Comparison of ENCODE assay signal across 9 cellular contexts in the genomic region with DNA sequence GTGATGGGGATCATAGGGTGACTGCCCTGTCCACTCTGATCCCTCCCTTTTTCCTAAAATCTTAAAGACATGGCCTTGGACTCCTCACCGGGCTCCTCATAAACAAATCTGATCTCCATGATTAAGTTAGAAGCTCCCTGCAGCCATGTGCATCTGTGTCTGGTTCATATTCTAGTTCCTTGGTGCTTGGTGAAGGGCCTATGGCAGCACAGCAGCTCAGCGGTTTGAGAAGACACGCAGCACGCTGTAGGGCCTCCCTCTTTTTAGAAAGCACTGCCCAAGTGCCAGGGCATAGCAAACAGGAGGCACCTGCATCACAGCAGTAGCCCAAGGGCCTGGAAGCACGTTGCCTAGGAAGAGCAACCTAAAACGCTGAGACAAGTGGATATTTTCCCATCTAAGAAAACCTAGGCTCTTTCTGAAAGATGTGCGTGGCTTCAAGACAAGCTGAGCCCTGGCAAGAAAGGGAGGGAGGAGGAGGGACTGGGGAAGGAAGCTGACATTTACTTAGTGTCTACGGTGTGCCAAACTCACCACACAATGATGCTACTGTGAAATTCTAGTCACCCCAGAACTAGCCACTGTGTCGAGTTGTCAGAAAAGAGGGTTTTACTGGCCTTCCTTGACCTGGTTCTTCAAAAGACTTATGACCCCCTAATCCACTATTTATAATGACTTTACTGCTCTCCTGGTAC. TPM values are rescaled to one million over a fixed set of nuclear protein-coding genes. Genes with fewer than 3 reads are reported as not detected.
DNase-seq lines count a peak whose midpoint lies in the region; ATAC-seq, FAIRE-seq and TF ChIP-seq lines count a peak whose summit lies in the region.
"Had no signal": no experiment of that assay in that cellular context is flagged by ENCODE, and none has a peak within 500 bp of the region (broad histone marks: within the 10 kb centered on the region; RNA-seq: fewer than 3 reads in every experiment).

No MANE protein-coding gene starts in this region.

- no peaks in the 10 kb centered on the region for H3K9me3 Mint-ChIP-seq in T-cell

- no peaks in the 10 kb centered on the region for H3K27me3 ChIP-seq in neutrophil
- H3K27me3 ChIP-seq: pancreas had no signal

- peaks cover 37% of the 10 kb centered on the region for H3K36me3 ChIP-seq in neutrophil

- H3K4me3 ChIP-seq in neutrophil (ENCODE audit: low read depth in 1 of 2, low read length in 1 of 2): no peak overlapping the region
- H3K4me3 ChIP-seq: pancreas had no signal

- peak overlapping the region; percentile 81 to 83 for H3K27ac Mint-ChIP-seq in T-cell

- FAIRE-seq in D721Med (lab: Jason Lieb, UNC): no peak
- FAIRE-seq: pancreas had no signal

- CTCF ChIA-PET in T-cell (lab: Charles Lee): interaction anchor here (0.6 to 1.8 kb wide), 8 partner anchors 9 to 479 kb away, joined by 3 to 11 read pairs (median 4); a partner anchor contains a TSS

- no peaks in the 10 kb centered on the region for H3K27me3 Mint-ChIP-seq in T-cell

- H3K4me1 ChIP-seq in neutrophil (ENCODE audit: control insufficient read depth in 1 of 2, insufficient read depth in 1 of 2, low read depth in 1 of 2, low read length in 1 of 2): no peaks in the 10 kb centered on the region

- H3K9me3 ChIP-seq in neutrophil: no peaks in the 10 kb centered on the region
- H3K9me3 ChIP-seq: pancreas had no signal

- DNase-seq in GM13976 (ENCODE audit: low spot score) (peak; percentile 39), T-cell (no peak), NCI-H748 (lab: John Stamatoyannopoulos, UW; ENCODE audit: unreplicated experiment) (no peak), NCI-H1694 treated with DMSO at 0.1 percent for 48 hours (lab: John Stamatoyannopoulos, UW) (no peak), D721Med (ENCODE audit: insufficient read length, low spot score) (no peak)
- DNase-seq: NCI-H1930 had no signal

- no peak for TF ChIP-seq CTCF in GM13976 (IDR thresholded peaks at IDR 0.05; ENCODE audit: borderline replicate concordance, control extremely low read depth, extremely low read depth, insufficient read depth, missing control alignments)
- no peak for TF ChIP-seq CTCF in neutrophil (IDR thresholded peaks at IDR 0.05)
- no peak for TF ChIP-seq CTCF in D721Med (IDR thresholded peaks at IDR 0.05; ENCODE audit: insufficient read depth, missing control alignments)

- peak overlapping the region in 1 of 3 donors; percentile 27 for H3K4me3 Mint-ChIP-seq in T-cell

- peaks cover 14% of the 10 kb centered on the region for H3K36me3 Mint-ChIP-seq in T-cell

- H3K4me1 Mint-ChIP-seq in T-cell: peaks cover 43% of the 10 kb centered on the region in 3 donors

- H3K27ac ChIP-seq in neutrophil: peak overlapping the region; percentile 52

- in situ Hi-C loops in GM13976 (cut with MboI; ENCODE audit: low sequenced_read_pairs, unreplicated experiment): no loop called here

- POLR2A ChIA-PET in T-cell (lab: Charles Lee): interaction anchor here in 1 of 2 donors (0.6 to 0.9 kb wide), 2 partner anchors 16 to 36 kb away, joined by 3 read pairs; no protein-coding TSS in a partner anchor

- peak; percentile 15 for ATAC-seq in GM21619 (IDR thresholded peaks at IDR 0.05; ENCODE audit: unreplicated experiment)
- ATAC-seq in T-cell (replicated peaks in 1 of 4): peak; percentile 23 to 59 (median 36)

RNA-seq across cellular contexts. Expression of a gene that starts 14.9 kb away (rescaled TPM):
- total RNA-seq in T-cell: 100 to 1,000 TPM in 3 of 5 donors, 10 to 100 TPM in 2; 53.4 to 112 (median 101) TPM

RNA-seq across cellular contexts. Expression of a gene that starts 15.3 kb away (rescaled TPM):
- 100 to 1,000 TPM in 3 of 5 donors, 10 to 100 TPM in 2; 76.8 to 141 (median 134) TPM for total RNA-seq in T-cell

RNA-seq across cellular contexts. Expression of a gene that starts 31.4 kb away (rescaled TPM):
- under 1 TPM in 3 of 5 donors, not detected in 2; 0.16 to 0.50 (median 0.26) TPM for total RNA-seq in T-cell
- total RNA-seq: pancreas had no signal

RNA-seq across cellular contexts. Expression of a gene that starts 32.0 kb away (rescaled TPM):
- 10 to 100 TPM; 36.5 to 74.1 (median 66.1) TPM for total RNA-seq in T-cell

RNA-seq across cellular contexts. Expression of a gene that starts 45.2 kb away (rescaled TPM):
- total RNA-seq in T-cell: 1 to 10 TPM in 1 of 5 donors, under 1 TPM in 4; 0.42 to 1.6 (median 0.44) TPM
